18 cellular contexts compared by ENCODE assay signal in the genomic region with DNA sequence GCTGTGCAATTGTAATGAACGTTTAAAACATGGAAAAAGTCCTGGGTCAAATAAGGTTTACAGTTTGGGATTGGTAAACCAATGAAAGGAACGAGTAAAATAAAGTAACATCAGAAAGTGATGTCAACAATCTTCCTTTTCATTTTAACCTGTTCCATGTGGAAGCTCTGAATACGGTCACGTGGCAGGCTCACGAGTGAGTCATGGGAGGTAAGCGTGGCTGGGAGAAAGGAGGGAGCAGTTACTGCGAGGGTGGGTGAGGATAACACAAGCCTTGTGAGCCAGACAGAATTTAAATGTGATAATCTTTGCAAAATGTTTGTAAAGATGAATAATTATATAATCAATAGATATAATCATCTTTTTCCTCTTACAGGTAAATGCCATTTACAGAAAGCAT.
"Had no signal": no experiment of that assay in that cellular context is flagged by ENCODE, and none has a peak within 500 bp of the region (broad histone marks: within the 10 kb centered on the region; RNA-seq: fewer than 3 reads in every experiment).

No MANE protein-coding gene starts in this region.

- ATAC-seq: left lobe of liver, WTC11 had no signal

- H3K4me1 ChIP-seq: right atrium auricular region, thyroid gland had no signal

- DNase-seq: activated CD4-positive, alpha-beta memory T cell treated with anti-CD3 and anti-CD28 coated beads for 36 hours; activated CD4-positive, alpha-beta T cell treated with anti-CD3 and anti-CD28 coated beads for 4 hours; activated T-cell treated with anti-CD3 and anti-CD28 coated beads for 4 hours; central memory CD4-positive, alpha-beta T cell; endodermal cell; foreskin melanocyte; glutamatergic neuron; kidney; naive B cell; stimulated activated CD4-positive, alpha-beta T cell treated with anti-CD3 and anti-CD28 coated beads, Interleukin-12 subunit alpha, Interleukin-12 subunit beta, amount 100 ng/mL, for 4 hours; stimulated activated CD4-positive, alpha-beta T cell treated with anti-CD3 and anti-CD28 coated beads, Interleukin-1b, Interleukin-23, amount 100 ng/mL, for 48 hours; stimulated activated CD8-positive, alpha-beta memory T cell treated with anti-CD3 and anti-CD28 coated beads, Interleukin-4, amount 100 ng/mL, for 48 hours; stimulated activated naive CD4-positive, alpha-beta T cell; thyroid gland had no signal

- H3K36me3 ChIP-seq: right atrium auricular region, thyroid gland had no signal

- H3K9me3 ChIP-seq: thyroid gland had no signal

- H3K4me3 ChIP-seq: dorsolateral prefrontal cortex, right atrium auricular region, thyroid gland had no signal
